ENCODE assay signal across 29 cellular contexts in genomic region chrX:71927040-71927439, GRCh38. TPM values are rescaled to one million over a fixed set of nuclear protein-coding genes. Genes with fewer than 3 reads are reported as not detected.
"Had no signal": no experiment of that assay in that cellular context is flagged by ENCODE, and none has a peak within 500 bp of the region (broad histone marks: within the 10 kb centered on the region; RNA-seq: fewer than 3 reads in every experiment).

No MANE protein-coding gene starts in this region.

- H3K27me3 Mint-ChIP-seq: activated naive CD8-positive, alpha-beta T cell treated with anti-CD3 and anti-CD28 coated beads, Interleukin-2, amount 10 ng/mL, durations not matched to agents 7 days and 5 days had no signal

- H3K4me3 ChIP-seq: ascending aorta, esophagus squamous epithelium, gastroesophageal sphincter had no signal

- H3K9me3 Mint-ChIP-seq: activated CD4-positive, alpha-beta memory T cell treated with anti-CD3 and anti-CD28 coated beads for 36 hours; activated CD4-positive, alpha-beta T cell treated with anti-CD3 and anti-CD28 coated beads, Interleukin-2, amount 10 ng/mL, durations not matched to agents 24 days and 14 days; activated naive CD4-positive, alpha-beta T cell treated with anti-CD3 and anti-CD28 coated beads, Interleukin-2, amount 10 ng/mL, durations not matched to agents 7 days and 5 days; activated naive CD4-positive, alpha-beta T cell treated with anti-CD3 and anti-CD28 coated beads, Interleukin-2, amount 50 U/mL, for 72 hours; activated naive CD8-positive, alpha-beta T cell treated with anti-CD3 and anti-CD28 coated beads, Interleukin-2, amount 10 ng/mL, durations not matched to agents 7 days and 5 days; central memory CD8-positive, alpha-beta T cell; T-helper 2 cell treated with Interferon-gamma antibody and Interleukin-4, amounts not matched to agents 5 μg/mL and 100 μg/mL, for 36 hours had no signal

- H3K4me3 Mint-ChIP-seq: activated CD4-positive, alpha-beta memory T cell treated with anti-CD3 and anti-CD28 coated beads for 36 hours; activated CD4-positive, alpha-beta T cell treated with anti-CD3 and anti-CD28 coated beads for 36 hours; activated CD4-positive, alpha-beta T cell treated with anti-CD3 and anti-CD28 coated beads, Interleukin-2, amount 10 ng/mL, durations not matched to agents 24 days and 14 days; activated CD8-positive, alpha-beta memory T cell treated with anti-CD3 and anti-CD28 coated beads, Interleukin-2, amount 10 ng/mL, durations not matched to agents 7 days and 5 days; activated CD8-positive, alpha-beta T cell treated with anti-CD3 and anti-CD28 coated beads, Interleukin-2, amount 10 ng/mL, durations not matched to agents 7 days and 5 days; activated naive CD4-positive, alpha-beta T cell treated with anti-CD3 and anti-CD28 coated beads, Interleukin-2, amount 10 ng/mL, durations not matched to agents 7 days and 5 days; activated naive CD8-positive, alpha-beta T cell treated with anti-CD3 and anti-CD28 coated beads, Interleukin-2, amount 10 ng/mL, durations not matched to agents 7 days and 5 days; activated T-cell treated with anti-CD3 and anti-CD28 coated beads, Interleukin-2, amount 50 U/mL, for 72 hours; central memory CD8-positive, alpha-beta T cell; T-helper 17 cell; T-helper 2 cell treated with Interferon-gamma antibody and Interleukin-4, amounts not matched to agents 5 μg/mL and 100 μg/mL, for 36 hours had no signal

- H3K4me1 Mint-ChIP-seq: activated CD4-positive, alpha-beta T cell treated with anti-CD3 and anti-CD28 coated beads for 36 hours; activated CD4-positive, alpha-beta T cell treated with anti-CD3 and anti-CD28 coated beads, Interleukin-2, amount 10 ng/mL, durations not matched to agents 24 days and 14 days; activated CD8-positive, alpha-beta memory T cell treated with anti-CD3 and anti-CD28 coated beads, Interleukin-2, amount 10 ng/mL, durations not matched to agents 7 days and 5 days; activated naive CD4-positive, alpha-beta T cell treated with anti-CD3 and anti-CD28 coated beads, Interleukin-2, amount 10 ng/mL, durations not matched to agents 7 days and 5 days; activated naive CD8-positive, alpha-beta T cell treated with anti-CD3 and anti-CD28 coated beads, Interleukin-2, amount 10 ng/mL, durations not matched to agents 7 days and 5 days; central memory CD8-positive, alpha-beta T cell; T-helper 17 cell had no signal

- H3K27ac ChIP-seq: ascending aorta, brain microvascular endothelial cell, epithelial cell of prostate, esophagus squamous epithelium, gastroesophageal sphincter, WERI-Rb-1 had no signal

- DNase-seq: activated CD4-positive, alpha-beta memory T cell treated with anti-CD3 and anti-CD28 coated beads for 36 hours; activated CD4-positive, alpha-beta T cell treated with anti-CD3 and anti-CD28 coated beads for 36 hours; activated CD4-positive, alpha-beta T cell treated with anti-CD3 and anti-CD28 coated beads, Interleukin-2, amount 10 ng/mL, durations not matched to agents 24 days and 14 days; activated CD4-positive, CD25-positive, alpha-beta regulatory T cell; activated CD4-positive, CD25-positive, alpha-beta regulatory T cell treated with anti-CD3 and anti-CD28 coated beads, Interleukin-2, amount 50 U/mL, for 72 hours; activated CD8-positive, alpha-beta memory T cell treated with anti-CD3 and anti-CD28 coated beads, Interleukin-2, amount 10 ng/mL, durations not matched to agents 7 days and 5 days; activated CD8-positive, alpha-beta memory T cell treated with anti-CD3 and anti-CD28 coated beads, Interleukin-2, amount 50 U/mL, for 4 hours; activated CD8-positive, alpha-beta T cell treated with anti-CD3 and anti-CD28 coated beads, Interleukin-2, amount 10 ng/mL, durations not matched to agents 7 days and 5 days; activated gamma-delta T cell; activated naive CD4-positive, alpha-beta T cell; activated naive CD4-positive, alpha-beta T cell treated with anti-CD3 and anti-CD28 coated beads, Interleukin-2, amount 10 ng/mL, durations not matched to agents 7 days and 5 days; activated naive CD8-positive, alpha-beta T cell treated with anti-CD3 and anti-CD28 coated beads, Interleukin-2, amount 10 ng/mL, durations not matched to agents 7 days and 5 days; activated T-cell treated with anti-CD3 and anti-CD28 coated beads, Interleukin-2, amount 50 U/mL, for 1 hour; activated T-cell treated with anti-CD3 and anti-CD28 coated beads, Interleukin-2, amount 50 U/mL, for 72 hours; brain microvascular endothelial cell; effector CD8-positive, alpha-beta T cell; esophagus squamous epithelium; foreskin melanocyte; T-helper 1 cell; T-helper 17 cell; T1000; WERI-Rb-1 had no signal

- H3K36me3 Mint-ChIP-seq: activated CD4-positive, alpha-beta memory T cell treated with anti-CD3 and anti-CD28 coated beads for 36 hours; activated CD8-positive, alpha-beta memory T cell treated with anti-CD3 and anti-CD28 coated beads, Interleukin-2, amount 10 ng/mL, durations not matched to agents 7 days and 5 days; activated naive CD4-positive, alpha-beta T cell treated with anti-CD3 and anti-CD28 coated beads, Interleukin-2, amount 10 ng/mL, durations not matched to agents 7 days and 5 days; activated naive CD4-positive, alpha-beta T cell treated with anti-CD3 and anti-CD28 coated beads, Interleukin-2, amount 50 U/mL, for 72 hours; activated naive CD8-positive, alpha-beta T cell treated with anti-CD3 and anti-CD28 coated beads, Interleukin-2, amount 10 ng/mL, durations not matched to agents 7 days and 5 days had no signal

- H3K27ac Mint-ChIP-seq: activated CD4-positive, alpha-beta memory T cell treated with anti-CD3 and anti-CD28 coated beads for 36 hours; activated CD4-positive, alpha-beta T cell treated with anti-CD3 and anti-CD28 coated beads for 36 hours; activated CD4-positive, alpha-beta T cell treated with anti-CD3 and anti-CD28 coated beads, Interleukin-2, amount 10 ng/mL, durations not matched to agents 24 days and 14 days; activated CD8-positive, alpha-beta memory T cell treated with anti-CD3 and anti-CD28 coated beads, Interleukin-2, amount 10 ng/mL, durations not matched to agents 7 days and 5 days; activated CD8-positive, alpha-beta T cell treated with anti-CD3 and anti-CD28 coated beads, Interleukin-2, amount 10 ng/mL, durations not matched to agents 7 days and 5 days; activated naive CD4-positive, alpha-beta T cell treated with anti-CD3 and anti-CD28 coated beads, Interleukin-2, amount 10 ng/mL, durations not matched to agents 7 days and 5 days; activated naive CD4-positive, alpha-beta T cell treated with anti-CD3 and anti-CD28 coated beads, Interleukin-2, amount 50 U/mL, for 72 hours; activated naive CD8-positive, alpha-beta T cell treated with anti-CD3 and anti-CD28 coated beads, Interleukin-2, amount 10 ng/mL, durations not matched to agents 7 days and 5 days; activated T-cell treated with anti-CD3 and anti-CD28 coated beads, Interleukin-2, amount 50 U/mL, for 72 hours; T-helper 17 cell; T-helper 2 cell treated with Interferon-gamma antibody and Interleukin-4, amounts not matched to agents 5 μg/mL and 100 μg/mL, for 36 hours had no signal

RNA-seq across cellular contexts. Expression of gene NHSL2, which starts 16.4 kb away (rescaled TPM):
- total RNA-seq: bronchial epithelial cell had no signal
